Comparison of ENCODE assay signal across 17 cellular contexts in the genomic region with DNA sequence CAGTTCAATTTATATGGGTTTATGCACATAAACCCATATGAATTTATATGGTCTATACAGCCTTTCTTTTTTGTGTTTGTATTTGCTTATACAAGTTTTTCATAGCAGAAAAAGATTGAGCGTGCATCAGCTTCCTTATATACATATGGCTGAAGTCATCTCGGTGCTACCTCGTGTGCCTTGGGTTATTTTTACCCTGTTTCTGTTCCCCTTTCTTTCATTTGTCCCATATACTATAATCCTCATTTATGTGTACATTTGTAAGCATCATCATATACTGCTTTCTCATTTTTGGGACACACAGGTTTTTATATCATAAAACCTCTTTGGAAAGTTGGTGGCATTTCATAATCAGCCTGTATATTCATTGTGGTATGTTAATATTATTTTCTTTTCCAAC.
DNase-seq lines count a peak whose midpoint lies in the region; ATAC-seq and TF ChIP-seq lines count a peak whose summit lies in the region.
"Had no signal": no experiment of that assay in that cellular context is flagged by ENCODE, and none has a peak within 500 bp of the region (broad histone marks: within the 10 kb centered on the region; RNA-seq: fewer than 3 reads in every experiment).

No MANE protein-coding gene starts in this region.

- 69 to 85% (median 83%) methylated on average over 3 of the region's 3 CpGs for WGBS in stomach, 5 donors

- no peaks in the 10 kb centered on the region for H3K9me3 ChIP-seq in stomach
- H3K9me3 ChIP-seq: vagina had no signal

- TF ChIP-seq EP300 in stomach (IDR thresholded peaks at IDR 0.05), result no peak

- DNase-seq in GM06990 (ENCODE audit: extremely low read depth, insufficient read length) (peak; percentile 18), NAMALWA (ENCODE audit: low spot score) (peak; percentile 62), hepatic stellate cell (ENCODE audit: low spot score) (no peak), stomach (no peak), GOT3 (lab: John Stamatoyannopoulos, UW) (no peak), omental fat pad (ENCODE audit: low spot score) (no peak)
- DNase-seq: activated naive CD4-positive, alpha-beta T cell treated with anti-CD3 and anti-CD28 coated beads, Interleukin-2, amount 10 ng/mL, durations not matched to agents 7 days and 5 days; brain microvascular endothelial cell; HFFc6; NCI-H1092 treated with DMSO at 0.1 percent for 48 hours; NCI-H2171; NCI-H774; T-helper 2 cell had no signal

- peak; percentile 59 for ATAC-seq in GM19372 (IDR thresholded peaks at IDR 0.05; ENCODE audit: low read depth, unreplicated experiment)
- peak; percentile 77 for ATAC-seq in HG03060 (IDR thresholded peaks at IDR 0.05; ENCODE audit: low read depth, unreplicated experiment)
- no peak for ATAC-seq in omental fat pad (ENCODE audit: low FRiP score)
- ATAC-seq: esophagus mucosa had no signal

- H3K4me1 ChIP-seq in stomach, result peaks cover 0 to 17% (median 10%) of the 10 kb centered on the region in 4 donors

- H3K36me3 ChIP-seq in GM06990 (ENCODE audit: control insufficient read depth, insufficient read depth, low read length) (no peaks in the 10 kb centered on the region), stomach (no peaks in the 10 kb centered on the region)
- H3K36me3 ChIP-seq: brain microvascular endothelial cell, vagina had no signal

- H3K4me3 ChIP-seq in GM06990 (replicated peaks; ENCODE audit: low read depth, low read length), result no peak overlapping the region
- no peak overlapping the region for H3K4me3 ChIP-seq in stomach
- H3K4me3 ChIP-seq: vagina had no signal

- H3K27ac ChIP-seq in stomach, result no peak overlapping the region
- H3K27ac ChIP-seq: brain microvascular endothelial cell, vagina had no signal

- H3K27me3 ChIP-seq in GM06990 (replicated peaks; ENCODE audit: control insufficient read depth, insufficient read depth, low read length), result no peaks in the 10 kb centered on the region
- H3K27me3 ChIP-seq in stomach, result no peaks in the 10 kb centered on the region
- H3K27me3 ChIP-seq: brain microvascular endothelial cell, vagina had no signal

- no peak for TF ChIP-seq CTCF in GM06990 (IDR thresholded peaks at IDR 0.05; ENCODE audit: insufficient read depth, low read length, poor library complexity, severe bottlenecking)
- no peak for TF ChIP-seq CTCF in stomach (IDR thresholded peaks at IDR 0.05)
- TF ChIP-seq CTCF in omental fat pad (IDR thresholded peaks at IDR 0.05), result no peak

- TF ChIP-seq POLR2A in stomach (IDR thresholded peaks at IDR 0.05), result no peak

- intact Hi-C loops in stomach (cut with DNase I; ENCODE audit: low total_unique reads), result no loop called here

Comparison
In these comparisons a context has a peak if more than half of its experiments do, and no peak if none do; other contexts are left out.
1. DNase-seq: peak in GM06990 (single experiment) and NAMALWA (single experiment); none in hepatic stellate cell (single experiment), stomach (single experiment), GOT3 (single experiment) and omental fat pad (single experiment).